15 cellular contexts compared by ENCODE assay signal in genomic region chr2:188897096-188897495, GRCh38.
DNase-seq lines count a peak whose midpoint lies in the region; ATAC-seq and TF ChIP-seq lines count a peak whose summit lies in the region.
"Had no signal": no experiment of that assay in that cellular context is flagged by ENCODE, and none has a peak within 500 bp of the region (broad histone marks: within the 10 kb centered on the region; RNA-seq: fewer than 3 reads in every experiment).

No MANE protein-coding gene starts in this region.

- intact Hi-C loops in left ventricle myocardium superior (cut with micrococcal nuclease) (no loop called here), sciatic nerve (cut with DNase I) (no loop called here)

- CTCF ChIA-PET in activated CD4-positive, alpha-beta T cell treated with anti-CD3 and anti-CD28 coated beads, Interleukin-2, amount 10 ng/mL, durations not matched to agents 7 days and 5 days (lab: Charles Lee) = no interaction called here

- no peaks in the 10 kb centered on the region for H3K27me3 Mint-ChIP-seq in activated CD4-positive, alpha-beta T cell treated with anti-CD3 and anti-CD28 coated beads, Interleukin-2, amount 10 ng/mL, durations not matched to agents 7 days and 5 days
- H3K27me3 Mint-ChIP-seq in activated T-helper 17 cell treated with anti-CD3 and anti-CD28 coated beads, Interleukin-2, amount 50 U/mL, for 72 hours = no peaks in the 10 kb centered on the region

- no peaks in the 10 kb centered on the region for H3K4me1 Mint-ChIP-seq in activated CD4-positive, alpha-beta T cell treated with anti-CD3 and anti-CD28 coated beads, Interleukin-2, amount 10 ng/mL, durations not matched to agents 7 days and 5 days
- H3K4me1 Mint-ChIP-seq in activated T-helper 17 cell treated with anti-CD3 and anti-CD28 coated beads, Interleukin-2, amount 50 U/mL, for 72 hours = no peaks in the 10 kb centered on the region
- H3K4me1 Mint-ChIP-seq: neural crest cell had no signal

- no peak overlapping the region for H3K4me3 ChIP-seq in AG09309 (ENCODE audit: control insufficient read depth, low read depth, low read length)
- H3K4me3 ChIP-seq: dorsolateral prefrontal cortex had no signal

- no peaks in the 10 kb centered on the region for H3K9me3 Mint-ChIP-seq in activated CD4-positive, alpha-beta T cell treated with anti-CD3 and anti-CD28 coated beads, Interleukin-2, amount 10 ng/mL, durations not matched to agents 7 days and 5 days
- peaks cover 1% of the 10 kb centered on the region for H3K9me3 Mint-ChIP-seq in activated T-helper 17 cell treated with anti-CD3 and anti-CD28 coated beads, Interleukin-2, amount 50 U/mL, for 72 hours
- H3K9me3 Mint-ChIP-seq: neural crest cell had no signal

- peak; percentile 84 for ATAC-seq in left ventricle myocardium superior
- peak; percentile 81 for ATAC-seq in sciatic nerve
- ATAC-seq in activated T-helper 17 cell treated with anti-CD3 and anti-CD28 coated beads, Interleukin-2, amount 50 U/mL, for 72 hours (replicated peaks) = no peak
- ATAC-seq: activated CD4-positive, CD25-positive, alpha-beta regulatory T cell treated with anti-CD3 and anti-CD28 coated beads, Interleukin-2, amount 50 U/mL, for 24 hours had no signal

- POLR2A ChIA-PET in activated CD4-positive, alpha-beta T cell treated with anti-CD3 and anti-CD28 coated beads, Interleukin-2, amount 10 ng/mL, durations not matched to agents 7 days and 5 days (lab: Charles Lee) = no interaction called here

- peak; percentile 27 for DNase-seq in AG09309 (ENCODE audit: low read depth)
- peak; percentile 25 for DNase-seq in brain pericyte (ENCODE audit: low read depth, low spot score)
- DNase-seq in left ventricle myocardium superior = no peak
- no peak for DNase-seq in sciatic nerve (ENCODE audit: low spot score)
- no peak for DNase-seq in activated CD4-positive, alpha-beta T cell treated with anti-CD3 and anti-CD28 coated beads, Interleukin-2, amount 10 ng/mL, durations not matched to agents 7 days and 5 days
- no peak for DNase-seq in ureter (ENCODE audit: low spot score)
- DNase-seq in pons (ENCODE audit: low spot score) = no peak
- DNase-seq: DMS 273 treated with DMSO at 0.1 percent for 48 hours, dorsolateral prefrontal cortex, NCI-H1105 treated with DMSO at 0.1 percent for 48 hours, NCI-H510A treated with DMSO at 0.1 percent for 48 hours, trophoblast cell had no signal

- H3K27ac Mint-ChIP-seq in activated CD4-positive, alpha-beta T cell treated with anti-CD3 and anti-CD28 coated beads, Interleukin-2, amount 10 ng/mL, durations not matched to agents 7 days and 5 days = no peak overlapping the region
- no peak overlapping the region for H3K27ac Mint-ChIP-seq in activated T-helper 17 cell treated with anti-CD3 and anti-CD28 coated beads, Interleukin-2, amount 50 U/mL, for 72 hours

- no peaks in the 10 kb centered on the region for H3K36me3 Mint-ChIP-seq in activated CD4-positive, alpha-beta T cell treated with anti-CD3 and anti-CD28 coated beads, Interleukin-2, amount 10 ng/mL, durations not matched to agents 7 days and 5 days (ENCODE audit: low read depth)
- H3K36me3 Mint-ChIP-seq in activated T-helper 17 cell treated with anti-CD3 and anti-CD28 coated beads, Interleukin-2, amount 50 U/mL, for 72 hours (ENCODE audit: low read depth) = no peaks in the 10 kb centered on the region

- TF ChIP-seq CTCF in AG09309 (IDR thresholded peaks at IDR 0.05; ENCODE audit: control insufficient read depth, insufficient read depth, low read depth, low read length, missing control alignments) = no peak

- H3K4me3 Mint-ChIP-seq in activated CD4-positive, alpha-beta T cell treated with anti-CD3 and anti-CD28 coated beads, Interleukin-2, amount 10 ng/mL, durations not matched to agents 7 days and 5 days = no peak overlapping the region
- no peak overlapping the region for H3K4me3 Mint-ChIP-seq in activated T-helper 17 cell treated with anti-CD3 and anti-CD28 coated beads, Interleukin-2, amount 50 U/mL, for 72 hours
- H3K4me3 Mint-ChIP-seq: neural crest cell had no signal

Comparison
In these comparisons a context has a peak if more than half of its experiments do, and no peak if none do; other contexts are left out.
1. DNase-seq: peak in AG09309 (single experiment) and brain pericyte (single experiment); none in left ventricle myocardium superior (single experiment), sciatic nerve (single experiment), activated CD4-positive, alpha-beta T cell treated with anti-CD3 and anti-CD28 coated beads, Interleukin-2, amount 10 ng/mL, durations not matched to agents 7 days and 5 days (single experiment), ureter (single experiment) and pons (single experiment).